Comparison of ENCODE assay signal across 9 cellular contexts in the genomic region with DNA sequence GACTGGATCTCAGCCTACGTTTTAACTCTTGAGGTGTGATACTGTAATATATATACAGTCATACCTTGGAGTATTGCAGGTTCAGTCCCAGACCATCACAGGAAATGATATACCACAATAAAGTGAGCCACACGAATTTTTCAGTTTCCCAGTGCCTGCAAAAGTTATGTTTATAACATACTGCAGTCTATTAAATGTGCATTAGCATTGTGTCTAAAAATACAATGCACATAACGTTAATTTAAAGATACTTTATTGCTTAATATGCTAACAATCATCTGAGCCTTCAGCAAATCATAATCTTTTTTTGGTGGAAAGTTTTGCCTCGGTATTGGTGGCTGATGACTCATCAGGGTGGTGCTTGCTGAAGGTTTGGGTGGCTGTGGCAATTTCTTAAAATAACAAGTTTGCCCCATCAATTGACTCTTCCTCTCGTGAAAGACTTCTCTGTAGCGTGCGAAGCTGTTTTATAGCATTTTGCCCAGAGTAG. TPM values are rescaled to one million over a fixed set of nuclear protein-coding genes. Genes with fewer than 3 reads are reported as not detected.
DNase-seq lines count a peak whose midpoint lies in the region; ATAC-seq and TF ChIP-seq lines count a peak whose summit lies in the region.
"Had no signal": no experiment of that assay in that cellular context is flagged by ENCODE, and none has a peak within 500 bp of the region (broad histone marks: within the 10 kb centered on the region; RNA-seq: fewer than 3 reads in every experiment).

No MANE protein-coding gene starts in this region.

- BruUV-seq in PC-3 (replicated peaks; lab: Mats Ljungman, UMichigan), result no TSS peak

- H3K27ac ChIP-seq in CD4-positive, CD25-positive, alpha-beta regulatory T cell (ENCODE audit: insufficient read depth, low read length, poor library complexity, severe bottlenecking), result peak overlapping the region; percentile 82
- H3K27ac ChIP-seq in PC-3 (ENCODE audit: low read length), result no peak overlapping the region
- H3K27ac ChIP-seq: SJSA1 had no signal

- peak overlapping the region; percentile 55 to 87 (median 84) for H3K4me3 Mint-ChIP-seq in CD4-positive, CD25-positive, alpha-beta regulatory T cell
- peak overlapping the region; percentile 61 for H3K4me3 Mint-ChIP-seq in activated T-helper 1 cell treated with anti-CD3 and anti-CD28 coated beads, Interleukin-12 subunit alpha, Interleukin-12 subunit beta, Interleukin-2, Interleukin-4 antibody, amounts not matched to agents 30 ng/mL and 10 ng/mL and 1 ng/mL, durations not matched to agents 14 hours and 24 hours and 36 hours
- H3K4me3 Mint-ChIP-seq in natural killer cell treated with Interleukin-12 subunit alpha and Interleukin-12 subunit beta and Interleukin-15 and Interleukin-18, amount 100 ng/mL, for 72 hours, result peak overlapping the region; percentile 86

- no peak overlapping the region for H2AFZ ChIP-seq in PC-3 (ENCODE audit: low read length)

- H4K20me1 ChIP-seq in PC-3 (ENCODE audit: low read length), result no peaks in the 10 kb centered on the region

- H3K36me3 ChIP-seq in CD4-positive, CD25-positive, alpha-beta regulatory T cell (ENCODE audit: control insufficient read depth, insufficient read depth, low read length), result peaks cover 34% of the 10 kb centered on the region
- H3K36me3 ChIP-seq in PC-3 (ENCODE audit: low read depth, low read length), result peaks cover 2% of the 10 kb centered on the region; the same call in 1 of the 2 replicates

- peak; percentile 72 to 89 for ATAC-seq in CD4-positive, CD25-positive, alpha-beta regulatory T cell (ENCODE audit: low read depth in 2 of 2)
- no peak for ATAC-seq in PC-3
- ATAC-seq in natural killer cell treated with Interleukin-12 subunit alpha and Interleukin-12 subunit beta and Interleukin-15 and Interleukin-18, amount 100 ng/mL, for 72 hours, result peak; percentile 79 to 87
- no peak for ATAC-seq in GM18868 (IDR thresholded peaks at IDR 0.05; ENCODE audit: unreplicated experiment)

- no peaks in the 10 kb centered on the region for H3K27me3 Mint-ChIP-seq in CD4-positive, CD25-positive, alpha-beta regulatory T cell
- H3K27me3 Mint-ChIP-seq in activated T-helper 1 cell treated with anti-CD3 and anti-CD28 coated beads, Interleukin-12 subunit alpha, Interleukin-12 subunit beta, Interleukin-2, Interleukin-4 antibody, amounts not matched to agents 30 ng/mL and 10 ng/mL and 1 ng/mL, durations not matched to agents 14 hours and 24 hours and 36 hours (ENCODE audit: insufficient read depth), result no peaks in the 10 kb centered on the region
- H3K27me3 Mint-ChIP-seq in natural killer cell treated with Interleukin-12 subunit alpha and Interleukin-12 subunit beta and Interleukin-15 and Interleukin-18, amount 100 ng/mL, for 72 hours, result no peaks in the 10 kb centered on the region

- peaks cover 33% of the 10 kb centered on the region for H3K36me3 Mint-ChIP-seq in CD4-positive, CD25-positive, alpha-beta regulatory T cell
- H3K36me3 Mint-ChIP-seq in activated T-helper 1 cell treated with anti-CD3 and anti-CD28 coated beads, Interleukin-12 subunit alpha, Interleukin-12 subunit beta, Interleukin-2, Interleukin-4 antibody, amounts not matched to agents 30 ng/mL and 10 ng/mL and 1 ng/mL, durations not matched to agents 14 hours and 24 hours and 36 hours (ENCODE audit: low read depth), result peaks cover 52% of the 10 kb centered on the region
- H3K36me3 Mint-ChIP-seq in natural killer cell treated with Interleukin-12 subunit alpha and Interleukin-12 subunit beta and Interleukin-15 and Interleukin-18, amount 100 ng/mL, for 72 hours, result peaks cover 26% of the 10 kb centered on the region

- H3K9me3 ChIP-seq in CD4-positive, CD25-positive, alpha-beta regulatory T cell (ENCODE audit: control insufficient read depth in 2 of 2, low read length in 2 of 2), result no peaks in the 10 kb centered on the region
- no peaks in the 10 kb centered on the region for H3K9me3 ChIP-seq in PC-3 (ENCODE audit: low read length)
- H3K9me3 ChIP-seq: SJSA1 had no signal

- TF ChIP-seq CTCF in PC-3 (conservative IDR thresholded peaks at IDR 0.05; ENCODE audit: low read depth, low read length), result no peak

- peak; percentile 14 to 90 (median 61) for DNase-seq in CD4-positive, CD25-positive, alpha-beta regulatory T cell
- DNase-seq in PC-3 (peak; percentile 10), occipital lobe (lab: John Stamatoyannopoulos, UW) (no peak), HCEC 1CT (no peak), NCI-H526 (lab: John Stamatoyannopoulos, UW) (no peak)
- DNase-seq in activated T-helper 1 cell treated with anti-CD3 and anti-CD28 coated beads, Interleukin-12 subunit alpha, Interleukin-12 subunit beta, Interleukin-2, Interleukin-4 antibody, amounts not matched to agents 30 ng/mL and 10 ng/mL and 1 ng/mL, durations not matched to agents 14 hours and 24 hours and 36 hours (ENCODE audit: low spot score), result peak; percentile 54
- DNase-seq in natural killer cell treated with Interleukin-12 subunit alpha and Interleukin-12 subunit beta and Interleukin-15 and Interleukin-18, amount 100 ng/mL, for 72 hours (ENCODE audit: low spot score), result peak; percentile 61

- H3K4me1 Mint-ChIP-seq in CD4-positive, CD25-positive, alpha-beta regulatory T cell, result peaks cover 36 to 67% (median 54%) of the 10 kb centered on the region in 4 donors
- H3K4me1 Mint-ChIP-seq in activated T-helper 1 cell treated with anti-CD3 and anti-CD28 coated beads, Interleukin-12 subunit alpha, Interleukin-12 subunit beta, Interleukin-2, Interleukin-4 antibody, amounts not matched to agents 30 ng/mL and 10 ng/mL and 1 ng/mL, durations not matched to agents 14 hours and 24 hours and 36 hours (ENCODE audit: low read depth), result peaks cover 65% of the 10 kb centered on the region
- peaks cover 26 to 40% of the 10 kb centered on the region in 2 donors for H3K4me1 Mint-ChIP-seq in natural killer cell treated with Interleukin-12 subunit alpha and Interleukin-12 subunit beta and Interleukin-15 and Interleukin-18, amount 100 ng/mL, for 72 hours (ENCODE audit: low read depth in 2 of 2)

- H3K4me2 ChIP-seq in PC-3 (ENCODE audit: low read length), result no peak overlapping the region

- H3K4me3 ChIP-seq in CD4-positive, CD25-positive, alpha-beta regulatory T cell (ENCODE audit: low read depth, low read length), result peak overlapping the region; percentile 73
- H3K4me3 ChIP-seq in PC-3 (ENCODE audit: low read length), result no peak overlapping the region
- H3K4me3 ChIP-seq: SJSA1 had no signal

- H3K4me1 ChIP-seq in CD4-positive, CD25-positive, alpha-beta regulatory T cell (ENCODE audit: control insufficient read depth, insufficient read depth, low read length, poor library complexity, severe bottlenecking), result peaks cover 44% of the 10 kb centered on the region
- H3K4me1 ChIP-seq in PC-3 (ENCODE audit: insufficient read depth, low read length), result no peaks in the 10 kb centered on the region
- H3K4me1 ChIP-seq: SJSA1 had no signal

- no peaks in the 10 kb centered on the region for H3K79me2 ChIP-seq in PC-3 (ENCODE audit: low read length)

- POLR2A ChIA-PET in PC-3 (lab: Charles Lee; ENCODE audit: unreplicated experiment), result no interaction called here

- H3K9ac ChIP-seq in PC-3 (ENCODE audit: low read length), result no peak overlapping the region

- CTCF ChIA-PET in PC-3 (lab: Charles Lee), result no interaction called here

- no peaks in the 10 kb centered on the region for H3K27me3 ChIP-seq in CD4-positive, CD25-positive, alpha-beta regulatory T cell (ENCODE audit: control insufficient read depth, insufficient read depth, low read length)
- H3K27me3 ChIP-seq in PC-3 (ENCODE audit: low read length), result no peaks in the 10 kb centered on the region
- H3K27me3 ChIP-seq: SJSA1 had no signal

- H3F3A ChIP-seq in PC-3 (ENCODE audit: low read length, unreplicated experiment), result no peaks in the 10 kb centered on the region

- H3K9me3 Mint-ChIP-seq in CD4-positive, CD25-positive, alpha-beta regulatory T cell, result no peaks in the 10 kb centered on the region
- no peaks in the 10 kb centered on the region for H3K9me3 Mint-ChIP-seq in activated T-helper 1 cell treated with anti-CD3 and anti-CD28 coated beads, Interleukin-12 subunit alpha, Interleukin-12 subunit beta, Interleukin-2, Interleukin-4 antibody, amounts not matched to agents 30 ng/mL and 10 ng/mL and 1 ng/mL, durations not matched to agents 14 hours and 24 hours and 36 hours
- H3K9me3 Mint-ChIP-seq in natural killer cell treated with Interleukin-12 subunit alpha and Interleukin-12 subunit beta and Interleukin-15 and Interleukin-18, amount 100 ng/mL, for 72 hours, result no peaks in the 10 kb centered on the region

- no peaks in the 10 kb centered on the region for H3K9me2 ChIP-seq in PC-3 (replicated peaks; ENCODE audit: low read length)

- intact Hi-C loops in PC-3 (cut with micrococcal nuclease), result no loop called here
- intact Hi-C loops in activated T-helper 1 cell treated with anti-CD3 and anti-CD28 coated beads, Interleukin-12 subunit alpha, Interleukin-12 subunit beta, Interleukin-2, Interleukin-4 antibody, amounts not matched to agents 30 ng/mL and 10 ng/mL and 1 ng/mL, durations not matched to agents 14 hours and 24 hours and 36 hours (cut with micrococcal nuclease), result loop anchor here (1.0 to 10.0 kb wide), 6 partner anchors 19 to 948 kb away; a partner anchor contains a TSS

- peak overlapping the region; percentile 88 to 99 (median 94) for H3K27ac Mint-ChIP-seq in CD4-positive, CD25-positive, alpha-beta regulatory T cell
- peak overlapping the region; percentile 93 for H3K27ac Mint-ChIP-seq in activated T-helper 1 cell treated with anti-CD3 and anti-CD28 coated beads, Interleukin-12 subunit alpha, Interleukin-12 subunit beta, Interleukin-2, Interleukin-4 antibody, amounts not matched to agents 30 ng/mL and 10 ng/mL and 1 ng/mL, durations not matched to agents 14 hours and 24 hours and 36 hours
- peak overlapping the region; percentile 87 to 95 for H3K27ac Mint-ChIP-seq in natural killer cell treated with Interleukin-12 subunit alpha and Interleukin-12 subunit beta and Interleukin-15 and Interleukin-18, amount 100 ng/mL, for 72 hours

RNA-seq across cellular contexts. Expression of a gene that starts 18.9 kb away (rescaled TPM):
- 61.8 TPM for total RNA-seq in CD4-positive, CD25-positive, alpha-beta regulatory T cell
- 10 to 100 TPM; 25.9 to 46.0 (median 38.9) TPM for polyA plus RNA-seq in CD4-positive, CD25-positive, alpha-beta regulatory T cell
- total RNA-seq in PC-3 (2014; rRNA removed) (5.5 and 7.4 TPM in 2 replicates), occipital lobe (21.1 TPM)
- 36.0 TPM in 2 replicates for total RNA-seq in activated T-helper 1 cell treated with anti-CD3 and anti-CD28 coated beads, Interleukin-12 subunit alpha, Interleukin-12 subunit beta, Interleukin-2, Interleukin-4 antibody, amounts not matched to agents 30 ng/mL and 10 ng/mL and 1 ng/mL, durations not matched to agents 14 hours and 24 hours and 36 hours
- total RNA-seq in natural killer cell treated with Interleukin-12 subunit alpha and Interleukin-12 subunit beta and Interleukin-15 and Interleukin-18, amount 100 ng/mL, for 72 hours, result 10 to 100 TPM; 32.2 to 43.2 TPM

RNA-seq across cellular contexts. Expression of a gene that starts 45.1 kb away (rescaled TPM):
- total RNA-seq in CD4-positive, CD25-positive, alpha-beta regulatory T cell, result 39.6 TPM
- 10 to 100 TPM; 66.5 to 84.4 (median 75.3) TPM for polyA plus RNA-seq in CD4-positive, CD25-positive, alpha-beta regulatory T cell
- total RNA-seq in PC-3 (2014; rRNA removed) (22.0 and 38.2 TPM in 2 replicates), occipital lobe (43.2 TPM)
- total RNA-seq in activated T-helper 1 cell treated with anti-CD3 and anti-CD28 coated beads, Interleukin-12 subunit alpha, Interleukin-12 subunit beta, Interleukin-2, Interleukin-4 antibody, amounts not matched to agents 30 ng/mL and 10 ng/mL and 1 ng/mL, durations not matched to agents 14 hours and 24 hours and 36 hours, result 56.4 and 60.6 TPM in 2 replicates
- 10 to 100 TPM; 67.3 to 83.3 TPM for total RNA-seq in natural killer cell treated with Interleukin-12 subunit alpha and Interleukin-12 subunit beta and Interleukin-15 and Interleukin-18, amount 100 ng/mL, for 72 hours

RNA-seq across cellular contexts. Expression of a gene that starts 45.3 kb away (rescaled TPM):
- total RNA-seq in CD4-positive, CD25-positive, alpha-beta regulatory T cell, result 40.5 TPM
- 10 to 100 TPM; 28.9 to 43.1 (median 32.8) TPM for polyA plus RNA-seq in CD4-positive, CD25-positive, alpha-beta regulatory T cell
- total RNA-seq in PC-3 (2014; rRNA removed) (16.8 and 19.0 TPM in 2 replicates), occipital lobe (48.7 TPM)
- total RNA-seq in activated T-helper 1 cell treated with anti-CD3 and anti-CD28 coated beads, Interleukin-12 subunit alpha, Interleukin-12 subunit beta, Interleukin-2, Interleukin-4 antibody, amounts not matched to agents 30 ng/mL and 10 ng/mL and 1 ng/mL, durations not matched to agents 14 hours and 24 hours and 36 hours, result 42.6 and 46.5 TPM in 2 replicates
- 10 to 100 TPM; 50.6 to 55.9 TPM for total RNA-seq in natural killer cell treated with Interleukin-12 subunit alpha and Interleukin-12 subunit beta and Interleukin-15 and Interleukin-18, amount 100 ng/mL, for 72 hours

Comparison
In these comparisons a context has a peak if more than half of its experiments do, and no peak if none do; other contexts are left out.
1. ATAC-seq: peak in CD4-positive, CD25-positive, alpha-beta regulatory T cell (2 of 2) and natural killer cell treated with Interleukin-12 subunit alpha and Interleukin-12 subunit beta and Interleukin-15 and Interleukin-18, amount 100 ng/mL, for 72 hours (2 of 2); none in PC-3 (single experiment) and GM18868 (single experiment).
2. DNase-seq: peak in CD4-positive, CD25-positive, alpha-beta regulatory T cell (3 of 3), PC-3 (single experiment), activated T-helper 1 cell treated with anti-CD3 and anti-CD28 coated beads, Interleukin-12 subunit alpha, Interleukin-12 subunit beta, Interleukin-2, Interleukin-4 antibody, amounts not matched to agents 30 ng/mL and 10 ng/mL and 1 ng/mL, durations not matched to agents 14 hours and 24 hours and 36 hours (single experiment) and natural killer cell treated with Interleukin-12 subunit alpha and Interleukin-12 subunit beta and Interleukin-15 and Interleukin-18, amount 100 ng/mL, for 72 hours (single experiment); none in occipital lobe (single experiment), HCEC 1CT (single experiment) and NCI-H526 (0 of 2).
3. Peak in every context shown above with its lines, with median percentiles within 50 percentile points of each other: H3K27ac Mint-ChIP-seq and H3K4me3 Mint-ChIP-seq.